2 cellular contexts compared by ENCODE assay signal in the genomic region with DNA sequence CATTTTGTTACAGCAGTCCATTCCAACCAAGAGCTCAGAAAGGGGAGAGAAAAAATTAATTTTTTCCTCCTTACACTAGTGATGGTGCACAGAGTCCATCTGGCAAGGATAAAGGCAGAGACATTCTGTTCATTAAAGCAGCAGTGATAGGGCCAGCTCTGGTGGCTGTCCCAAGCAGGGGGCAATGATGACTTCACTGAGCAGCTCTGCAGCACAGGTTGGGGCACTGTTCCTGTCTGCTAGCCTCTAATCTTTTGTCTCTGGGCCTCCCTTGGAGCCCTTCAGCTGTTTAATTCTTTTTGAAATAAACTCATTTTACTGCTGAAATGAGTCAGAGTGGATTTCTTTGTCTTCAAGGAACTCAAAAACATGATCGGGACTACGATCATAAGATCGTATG.
TF ChIP-seq lines count a peak whose summit lies in the region.

No MANE protein-coding gene starts in this region.

TF ChIP-seq in HEK293, 187 proteins besides CTCF, POLR2A, EP300 and RAD21:
- TF ChIP-seq GLIS1 (tag by site-specific recombination; IDR thresholded peaks at IDR 0.05) (peak; percentile 52), ZNF549 (tag by site-specific recombination; IDR thresholded peaks at IDR 0.05) (no peak)
- TF ChIP-seq, protein P1, sequence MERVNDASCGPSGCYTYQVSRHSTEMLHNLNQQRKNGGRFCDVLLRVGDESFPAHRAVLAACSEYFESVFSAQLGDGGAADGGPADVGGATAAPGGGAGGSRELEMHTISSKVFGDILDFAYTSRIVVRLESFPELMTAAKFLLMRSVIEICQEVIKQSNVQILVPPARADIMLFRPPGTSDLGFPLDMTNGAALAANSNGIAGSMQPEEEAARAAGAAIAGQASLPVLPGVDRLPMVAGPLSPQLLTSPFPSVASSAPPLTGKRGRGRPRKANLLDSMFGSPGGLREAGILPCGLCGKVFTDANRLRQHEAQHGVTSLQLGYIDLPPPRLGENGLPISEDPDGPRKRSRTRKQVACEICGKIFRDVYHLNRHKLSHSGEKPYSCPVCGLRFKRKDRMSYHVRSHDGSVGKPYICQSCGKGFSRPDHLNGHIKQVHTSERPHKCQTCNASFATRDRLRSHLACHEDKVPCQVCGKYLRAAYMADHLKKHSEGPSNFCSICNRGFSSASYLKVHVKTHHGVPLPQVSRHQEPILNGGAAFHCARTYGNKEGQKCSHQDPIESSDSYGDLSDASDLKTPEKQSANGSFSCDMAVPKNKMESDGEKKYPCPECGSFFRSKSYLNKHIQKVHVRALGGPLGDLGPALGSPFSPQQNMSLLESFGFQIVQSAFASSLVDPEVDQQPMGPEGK (tag by site-specific recombination; IDR thresholded peaks at IDR 0.05), result no peak

TF ChIP-seq in H1, 55 proteins besides CTCF, POLR2A, EP300 and RAD21:
- TF ChIP-seq SIRT6 (IDR thresholded peaks at IDR 0.05; ENCODE audit: low read length) (no peak), JUND (IDR thresholded peaks at IDR 0.05; ENCODE audit: low read length) (no peak), SIN3A (conservative IDR thresholded peaks at IDR 0.05 in 1 of 2, IDR thresholded peaks at IDR 0.05 in 1 of 2; ENCODE audit: low read depth in 1 of 2, low read length in 2 of 2) (no peak), NANOG (IDR thresholded peaks at IDR 0.05; ENCODE audit: insufficient read depth, low read depth, low read length, poor library complexity, severe bottlenecking) (no peak), KDM1A (IDR thresholded peaks at IDR 0.05; ENCODE audit: borderline replicate concordance, low read length) (no peak), BCL11A (IDR thresholded peaks at IDR 0.05; ENCODE audit: low read depth in 2 of 2, low read length in 2 of 2) (no peak), SP1 (IDR thresholded peaks at IDR 0.05; ENCODE audit: low read depth, low read length) (no peak)
- TF ChIP-seq, protein P2, sequence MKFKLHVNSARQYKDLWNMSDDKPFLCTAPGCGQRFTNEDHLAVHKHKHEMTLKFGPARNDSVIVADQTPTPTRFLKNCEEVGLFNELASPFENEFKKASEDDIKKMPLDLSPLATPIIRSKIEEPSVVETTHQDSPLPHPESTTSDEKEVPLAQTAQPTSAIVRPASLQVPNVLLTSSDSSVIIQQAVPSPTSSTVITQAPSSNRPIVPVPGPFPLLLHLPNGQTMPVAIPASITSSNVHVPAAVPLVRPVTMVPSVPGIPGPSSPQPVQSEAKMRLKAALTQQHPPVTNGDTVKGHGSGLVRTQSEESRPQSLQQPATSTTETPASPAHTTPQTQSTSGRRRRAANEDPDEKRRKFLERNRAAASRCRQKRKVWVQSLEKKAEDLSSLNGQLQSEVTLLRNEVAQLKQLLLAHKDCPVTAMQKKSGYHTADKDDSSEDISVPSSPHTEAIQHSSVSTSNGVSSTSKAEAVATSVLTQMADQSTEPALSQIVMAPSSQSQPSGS (IDR thresholded peaks at IDR 0.05; ENCODE audit: low read length), result no peak
- TF ChIP-seq, protein P3, sequence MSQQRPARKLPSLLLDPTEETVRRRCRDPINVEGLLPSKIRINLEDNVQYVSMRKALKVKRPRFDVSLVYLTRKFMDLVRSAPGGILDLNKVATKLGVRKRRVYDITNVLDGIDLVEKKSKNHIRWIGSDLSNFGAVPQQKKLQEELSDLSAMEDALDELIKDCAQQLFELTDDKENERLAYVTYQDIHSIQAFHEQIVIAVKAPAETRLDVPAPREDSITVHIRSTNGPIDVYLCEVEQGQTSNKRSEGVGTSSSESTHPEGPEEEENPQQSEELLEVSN (IDR thresholded peaks at IDR 0.05), result no peak
